In genomic region chr19:797528-798414, GRCh38 we compare ENCODE assay signal across 2 cellular contexts.
TF ChIP-seq lines count a peak whose summit lies in the region.

No MANE protein-coding gene starts in this region.

TF ChIP-seq in IMR-90, 13 proteins besides CTCF, POLR2A, EP300 and RAD21:
- 0 out of 2 replicates have a peak, but pooled peaks have one; percentile 13 for TF ChIP-seq MXI1 (IDR thresholded peaks at IDR 0.05; ENCODE audit: borderline replicate concordance, low read depth, low read length)
- TF ChIP-seq, protein P1, sequence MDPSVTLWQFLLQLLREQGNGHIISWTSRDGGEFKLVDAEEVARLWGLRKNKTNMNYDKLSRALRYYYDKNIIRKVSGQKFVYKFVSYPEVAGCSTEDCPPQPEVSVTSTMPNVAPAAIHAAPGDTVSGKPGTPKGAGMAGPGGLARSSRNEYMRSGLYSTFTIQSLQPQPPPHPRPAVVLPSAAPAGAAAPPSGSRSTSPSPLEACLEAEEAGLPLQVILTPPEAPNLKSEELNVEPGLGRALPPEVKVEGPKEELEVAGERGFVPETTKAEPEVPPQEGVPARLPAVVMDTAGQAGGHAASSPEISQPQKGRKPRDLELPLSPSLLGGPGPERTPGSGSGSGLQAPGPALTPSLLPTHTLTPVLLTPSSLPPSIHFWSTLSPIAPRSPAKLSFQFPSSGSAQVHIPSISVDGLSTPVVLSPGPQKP (IDR thresholded peaks at IDR 0.05; ENCODE audit: borderline replicate concordance, low read depth, low read length), result no peak
- peak; percentile 1 for TF ChIP-seq MAZ (IDR thresholded peaks at IDR 0.05; ENCODE audit: borderline replicate concordance, low read depth, low read length)

TF ChIP-seq in PFSK-1, 5 proteins besides CTCF, POLR2A, EP300 and RAD21:
- TF ChIP-seq SIN3A (IDR thresholded peaks at IDR 0.05; ENCODE audit: borderline replicate concordance, insufficient read depth, low read length) (peak; percentile 47; the same call in 1 of the 2 replicates), REST (IDR thresholded peaks at IDR 0.05; ENCODE audit: insufficient read depth in 1 of 2, low read depth in 2 of 2, low read length in 2 of 2) (0 out of 4 replicates have a peak, but pooled peaks of 1 of the 2 experiments have one; percentile 21), TAF1 (IDR thresholded peaks at IDR 0.05; ENCODE audit: borderline replicate concordance, insufficient read depth, low read length) (no peak), POLR2AphosphoS5 (IDR thresholded peaks at IDR 0.05; ENCODE audit: low read depth, low read length) (no peak; the same call in 1 of the 2 replicates), FOXP2 (optimal IDR thresholded peaks at IDR 0.05; ENCODE audit: borderline replicate concordance, extremely low read depth, extremely low read length, insufficient read depth) (peak; percentile 82)
TF ChIP-seq in PFSK-1: peak in this region for 3.
